In genomic region chr1:199766219-199766792, GRCh38 we compare ENCODE assay signal across 23 cellular contexts.
"Had no signal": no experiment of that assay in that cellular context is flagged by ENCODE, and none has a peak within 500 bp of the region (broad histone marks: within the 10 kb centered on the region; RNA-seq: fewer than 3 reads in every experiment).

No MANE protein-coding gene starts in this region.

- H3K4me1 ChIP-seq: left lung, lower lobe of right lung, right atrium auricular region, right lobe of liver, stomach, testis, thyroid gland, transverse colon, upper lobe of left lung, vagina had no signal

- FAIRE-seq: keratinocyte had no signal

- H3K9me3 ChIP-seq: right lobe of liver, testis, thyroid gland, vagina had no signal

- H3K79me2 ChIP-seq: hepatocyte had no signal

- H3K27ac ChIP-seq: hepatocyte, left lung, lower lobe of right lung, right atrium auricular region, right lobe of liver, stomach, testis, thyroid gland, transverse colon, upper lobe of left lung, vagina had no signal

- DNase-seq: kidney glomerular epithelial cell; left colon; left lung; lower lobe of right lung; mammary epithelial cell; mesenchymal stem cell; naive thymus-derived CD8-positive, alpha-beta T cell; nucleus accumbens; right lobe of liver; stimulated activated CD4-positive, alpha-beta T cell treated with anti-CD3 and anti-CD28 coated beads, Interleukin-1b, Interleukin-23, amount 100 ng/mL, for 48 hours; stimulated activated CD4-positive, alpha-beta T cell treated with anti-CD3 and anti-CD28 coated beads, Interleukin-2, amount 100 ng/mL, for 48 hours; stimulated activated naive B cell treated with anti-CD40 and anti-IgM and Interleukin-4, amounts not matched to agents 10 μg/mL and 1 μg/mL and 100 μg/mL, for 72 hours; stimulated activated naive CD8-positive, alpha-beta T cell treated with anti-CD3 and anti-CD28 coated beads, Interleukin-15, Interleukin-2, amounts not matched to agents 100 U/mL and 50 U/mL, for 24 hours; stomach; testis; thyroid gland; transverse colon; upper lobe of left lung had no signal

- H2AFZ ChIP-seq: hepatocyte had no signal

- ATAC-seq: left colon; left lung; lower lobe of right lung; naive thymus-derived CD8-positive, alpha-beta T cell; right lobe of liver; stimulated activated naive B cell treated with anti-CD40 and anti-IgM and Interleukin-4, amounts not matched to agents 10 μg/mL and 1 μg/mL and 100 μg/mL, for 72 hours; stimulated activated naive CD8-positive, alpha-beta T cell treated with anti-CD3 and anti-CD28 coated beads, Interleukin-15, Interleukin-2, amounts not matched to agents 100 U/mL and 50 U/mL, for 24 hours had no signal

- H3K27me3 ChIP-seq: hepatocyte, left lung, right atrium auricular region, right lobe of liver, stomach, testis, thyroid gland, transverse colon, upper lobe of left lung, vagina had no signal

- H3K4me2 ChIP-seq: hepatocyte, smooth muscle cell had no signal

- H3K4me3 ChIP-seq: hepatocyte, left lung, lower lobe of right lung, right atrium auricular region, right lobe of liver, smooth muscle cell, stomach, testis, thyroid gland, transverse colon, upper lobe of left lung, vagina had no signal

- H3K36me3 ChIP-seq: left lung, lower lobe of right lung, right atrium auricular region, right lobe of liver, stomach, thyroid gland, transverse colon, upper lobe of left lung, vagina had no signal
